Comparison of ENCODE assay signal across 29 cellular contexts in genomic region chr1:86375688-86376087, GRCh38. TPM values are rescaled to one million over a fixed set of nuclear protein-coding genes. Genes with fewer than 3 reads are reported as not detected.
"Had no signal": no experiment of that assay in that cellular context is flagged by ENCODE, and none has a peak within 500 bp of the region (broad histone marks: within the 10 kb centered on the region; RNA-seq: fewer than 3 reads in every experiment).

No MANE protein-coding gene starts in this region.

- H3K4me1 ChIP-seq: pancreas, psoas muscle had no signal

- H3K79me2 ChIP-seq: hepatocyte had no signal

- H3K4me3 ChIP-seq: cardiac muscle cell, coronary artery, gastroesophageal sphincter, hepatocyte, pancreas, psoas muscle, sigmoid colon, tibial nerve had no signal

- H3K36me3 ChIP-seq: neutrophil, pancreas had no signal

- DNase-seq: activated CD4-positive, alpha-beta memory T cell treated with anti-CD3 and anti-CD28 coated beads, Interleukin-2, amount 10 ng/mL, durations not matched to agents 7 days and 5 days; activated CD4-positive, alpha-beta T cell treated with anti-CD3 and anti-CD28 coated beads, Interleukin-2, amount 10 ng/mL, durations not matched to agents 24 days and 14 days; activated CD4-positive, CD25-positive, alpha-beta regulatory T cell treated with anti-CD3 and anti-CD28 coated beads, Interleukin-2, amount 50 U/mL, for 72 hours; activated naive CD8-positive, alpha-beta T cell treated with anti-CD3 and anti-CD28 coated beads, Interleukin-2, amount 50 U/mL, for 24 hours; activated T-cell treated with anti-CD3 and anti-CD28 coated beads, Interleukin-2, amount 50 U/mL, for 4 hours; cerebellar nuclear complex; effector memory CD8-positive, alpha-beta T cell; erythroblast; left cardiac atrium; left ventricle myocardium superior; naive B cell; nephron progenitor cell; pancreas; psoas muscle; sigmoid colon; stimulated activated CD4-positive, alpha-beta T cell treated with anti-CD3 and anti-CD28 coated beads, Interleukin-15, amount 100 ng/mL, for 24 hours; stimulated activated CD4-positive, alpha-beta T cell treated with anti-CD3 and anti-CD28 coated beads, Interleukin-2, amount 100 ng/mL, for 24 hours; stimulated activated naive CD4-positive, alpha-beta T cell; T-helper 2 cell had no signal

- H3K4me2 ChIP-seq: hepatocyte had no signal

- FAIRE-seq: keratinocyte had no signal

- H3K9me3 ChIP-seq: gastroesophageal sphincter, neutrophil, pancreas, psoas muscle, sigmoid colon, tibial nerve had no signal

- ATAC-seq: activated naive CD8-positive, alpha-beta T cell treated with anti-CD3 and anti-CD28 coated beads, Interleukin-2, amount 50 U/mL, for 24 hours; activated T-cell treated with anti-CD3 and anti-CD28 coated beads, Interleukin-2, amount 50 U/mL, for 4 hours; activated T-helper 17 cell treated with anti-CD3 and anti-CD28 coated beads, Interleukin-2, amount 50 U/mL, for 72 hours; effector memory CD8-positive, alpha-beta T cell; gastroesophageal sphincter; left cardiac atrium; left ventricle myocardium superior; pancreas; psoas muscle had no signal

- H3K27me3 ChIP-seq: cardiac muscle cell, gastroesophageal sphincter, hepatocyte, neutrophil, pancreas, sigmoid colon, tibial nerve had no signal

- H2AFZ ChIP-seq: hepatocyte had no signal

- H3K27ac ChIP-seq: cardiac muscle cell, coronary artery, gastroesophageal sphincter, hepatocyte, neutrophil, pancreas, psoas muscle, sigmoid colon, tibial nerve had no signal

RNA-seq across cellular contexts. Expression of gene CLCA2, which starts 48.3 kb away (rescaled TPM):
- total RNA-seq: activated CD4-positive, alpha-beta memory T cell treated with anti-CD3 and anti-CD28 coated beads, Interleukin-2, amount 10 ng/mL, durations not matched to agents 7 days and 5 days; activated CD4-positive, alpha-beta T cell treated with anti-CD3 and anti-CD28 coated beads, Interleukin-2, amount 10 ng/mL, durations not matched to agents 24 days and 14 days; activated T-cell treated with anti-CD3 and anti-CD28 coated beads, Interleukin-2, amount 50 U/mL, for 4 hours; activated T-helper 17 cell treated with anti-CD3 and anti-CD28 coated beads, Interleukin-2, amount 50 U/mL, for 72 hours; cardiac muscle cell; hepatocyte; left ventricle myocardium superior; lung microvascular endothelial cell; mucosa of gallbladder; psoas muscle; sigmoid colon; tibial nerve had no signal
- polyA plus RNA-seq: cardiac muscle cell, pancreas had no signal
